Comparison of ENCODE assay signal across 9 cellular contexts in genomic region chr11:65489061-65489705, GRCh38. TPM values are rescaled to one million over a fixed set of nuclear protein-coding genes. Genes with fewer than 3 reads are reported as not detected.
DNase-seq lines count a peak whose midpoint lies in the region; ATAC-seq and TF ChIP-seq lines count a peak whose summit lies in the region.
"Had no signal": no experiment of that assay in that cellular context is flagged by ENCODE, and none has a peak within 500 bp of the region (broad histone marks: within the 10 kb centered on the region; RNA-seq: fewer than 3 reads in every experiment).

No MANE protein-coding gene starts in this region.

- peak overlapping the region; percentile 92 for H3K9ac ChIP-seq in smooth muscle cell (ENCODE audit: low read depth)

- no peaks in the 10 kb centered on the region for H3K36me3 Mint-ChIP-seq in brain
- H3K36me3 Mint-ChIP-seq in CD8-positive, alpha-beta memory T cell: no peaks in the 10 kb centered on the region

- peak overlapping the region; percentile 98 for H3K27ac ChIP-seq in smooth muscle cell (ENCODE audit: low read depth)
- no peak overlapping the region for H3K27ac ChIP-seq in CD8-positive, alpha-beta memory T cell (ENCODE audit: low read depth, low read length)

- H3K27ac Mint-ChIP-seq in brain: peak overlapping the region in 4 of 5 experiments; percentile 99 to 100 (median 100)
- H3K27ac Mint-ChIP-seq in CD8-positive, alpha-beta memory T cell: no peak overlapping the region

- no peak for ATAC-seq in GM18505 (IDR thresholded peaks at IDR 0.05; ENCODE audit: unreplicated experiment)

- POLR2A ChIA-PET in CD8-positive, alpha-beta memory T cell (lab: Charles Lee): interaction anchor here (0.6 to 2.0 kb wide), 4 partner anchors 12 to 20 kb away, joined by 3 to 10 read pairs (median 6); no protein-coding TSS in a partner anchor

- DNase-seq in H4 (ENCODE audit: low spot score) (peak; percentile 4), iris pigment epithelial cell (ENCODE audit: low read depth) (peak; percentile 87), smooth muscle cell (lab: John Stamatoyannopoulos, UW; ENCODE audit: unreplicated experiment) (peak; percentile 57), NCI-H2081 (lab: John Stamatoyannopoulos, UW) (no peak)
- DNase-seq in activated T-cell treated with anti-CD3 and anti-CD28 coated beads, Interleukin-2, amount 50 U/mL, for 48 hours: no peak
- no peak for DNase-seq in CD8-positive, alpha-beta memory T cell
- DNase-seq: T-helper 9 cell had no signal

- H2AFZ ChIP-seq in smooth muscle cell (ENCODE audit: low read depth): no peak overlapping the region

- H3K4me3 Mint-ChIP-seq in brain: peak overlapping the region; percentile 83 to 88 (median 84)
- H3K4me3 Mint-ChIP-seq in CD8-positive, alpha-beta memory T cell: no peak overlapping the region

- TF ChIP-seq CTCF in brain (conservative IDR thresholded peaks at IDR 0.05) (no peak), smooth muscle cell (IDR thresholded peaks at IDR 0.05; ENCODE audit: borderline replicate concordance, insufficient read depth, poor library complexity, severe bottlenecking) (no peak)

- no peaks in the 10 kb centered on the region for H3K27me3 ChIP-seq in smooth muscle cell (ENCODE audit: low read depth)
- H3K27me3 ChIP-seq in CD8-positive, alpha-beta memory T cell (ENCODE audit: insufficient read depth, low read length, poor library complexity, severe bottlenecking): no peaks in the 10 kb centered on the region

- peaks cover 96% of the 10 kb centered on the region for H3K4me1 Mint-ChIP-seq in brain
- peaks cover 0 to 7% (median 2%) of the 10 kb centered on the region in 3 donors for H3K4me1 Mint-ChIP-seq in CD8-positive, alpha-beta memory T cell

- TF ChIP-seq POLR2A in GM18505 (IDR thresholded peaks at IDR 0.05; ENCODE audit: borderline replicate concordance, extremely low read depth, insufficient read depth, insufficient read length): no peak

- H3K4me2 ChIP-seq in smooth muscle cell: peak overlapping the region; percentile 77

- peaks cover 69% of the 10 kb centered on the region for H3F3A ChIP-seq in smooth muscle cell (ENCODE audit: low read depth)

- peaks cover 10% of the 10 kb centered on the region for H3K79me2 ChIP-seq in smooth muscle cell (ENCODE audit: low read depth)

- no peak overlapping the region for H3K4me3 ChIP-seq in smooth muscle cell
- H3K4me3 ChIP-seq in CD8-positive, alpha-beta memory T cell (ENCODE audit: low read length): no peak overlapping the region

- no peaks in the 10 kb centered on the region for H3K9me3 ChIP-seq in smooth muscle cell (replicated peaks; ENCODE audit: low read depth)
- H3K9me3 ChIP-seq in CD8-positive, alpha-beta memory T cell (ENCODE audit: low read length): no peaks in the 10 kb centered on the region

- H4K20me1 ChIP-seq in smooth muscle cell (ENCODE audit: low read depth): no peaks in the 10 kb centered on the region

- CTCF ChIA-PET in CD8-positive, alpha-beta memory T cell (lab: Charles Lee): interaction anchor here (0.7 to 3.8 kb wide), 4 partner anchors 9 to 69 kb away, joined by 3 to 19 read pairs (median 4); partner anchors contain the start of gene MALAT1

- WGBS in smooth muscle cell (ENCODE audit: low lambda C conversion rate): 4% methylated on average over 10 of the region's 10 CpGs

- H3K27me3 Mint-ChIP-seq in brain: peaks cover 7% of the 10 kb centered on the region
- peaks cover 0 to 3% of the 10 kb centered on the region in 2 donors for H3K27me3 Mint-ChIP-seq in CD8-positive, alpha-beta memory T cell

- peaks cover 85% of the 10 kb centered on the region for H3K4me1 ChIP-seq in smooth muscle cell (ENCODE audit: low read depth)
- H3K4me1 ChIP-seq in CD8-positive, alpha-beta memory T cell (ENCODE audit: insufficient read depth, low read length): no peaks in the 10 kb centered on the region

- no peaks in the 10 kb centered on the region for H3K36me3 ChIP-seq in smooth muscle cell (ENCODE audit: low read depth)
- no peaks in the 10 kb centered on the region for H3K36me3 ChIP-seq in CD8-positive, alpha-beta memory T cell (ENCODE audit: insufficient read depth, low read length)

- peaks cover 0 to 6% (median 0%) of the 10 kb centered on the region in 5 experiments for H3K9me3 Mint-ChIP-seq in brain
- H3K9me3 Mint-ChIP-seq in CD8-positive, alpha-beta memory T cell: no peaks in the 10 kb centered on the region

RNA-seq across cellular contexts. Expression of gene MALAT1, which starts 9.7 kb away (rescaled TPM):
- total RNA-seq in H4 (2014; rRNA removed; shearing (Covaris generic)): 168 and 177 TPM in 2 replicates
- polyA plus RNA-seq in brain (ENCODE audit: insufficient read depth, low read depth, low replicate concordance) (7.1 TPM), smooth muscle cell (6,158 and 16,096 TPM in 2 replicates)
- 7,019 and 7,386 TPM in 2 replicates for total RNA-seq in smooth muscle cell
- total RNA-seq in CD8-positive, alpha-beta memory T cell: 1,000 to 10,000 TPM; 4,639 to 4,912 TPM
- polyA plus RNA-seq in CD8-positive, alpha-beta memory T cell: 2,529 TPM

RNA-seq across cellular contexts. Expression of gene SCYL1, which starts 35.7 kb away (rescaled TPM):
- total RNA-seq in H4 (2014; rRNA removed; shearing (Covaris generic)): 34.5 and 38.6 TPM in 2 replicates
- polyA plus RNA-seq in brain (ENCODE audit: insufficient read depth, low read depth, low replicate concordance): 81.7 TPM
- total RNA-seq in smooth muscle cell: 66.6 and 90.8 TPM in 2 replicates
- polyA plus RNA-seq in smooth muscle cell: 108 and 123 TPM in 2 replicates
- 10 to 100 TPM; 85.1 to 88.5 TPM for total RNA-seq in CD8-positive, alpha-beta memory T cell
- polyA plus RNA-seq in CD8-positive, alpha-beta memory T cell: 42.1 TPM

Comparison
In these comparisons a context has a peak if more than half of its experiments do, and no peak if none do; other contexts are left out.
1. DNase-seq: peak in H4 (single experiment), iris pigment epithelial cell (single experiment) and smooth muscle cell (single experiment); none in NCI-H2081 (0 of 2), activated T-cell treated with anti-CD3 and anti-CD28 coated beads, Interleukin-2, amount 50 U/mL, for 48 hours (0 of 2) and CD8-positive, alpha-beta memory T cell (0 of 5).
2. H3K27ac Mint-ChIP-seq: peak in brain (4 of 5); none in CD8-positive, alpha-beta memory T cell (0 of 8).
3. H3K4me3 Mint-ChIP-seq: peak in brain (5 of 5); none in CD8-positive, alpha-beta memory T cell (0 of 7).
4. RNA of gene MALAT1, which starts 9.7 kb away (total RNA-seq): 7,019 to 7,386 TPM in smooth muscle cell and 4,639 to 4,912 TPM in CD8-positive, alpha-beta memory T cell; 168 to 177 TPM in H4; every median in the first group is over 10 times any median in the second.